8 cellular contexts compared by ENCODE assay signal in the genomic region with DNA sequence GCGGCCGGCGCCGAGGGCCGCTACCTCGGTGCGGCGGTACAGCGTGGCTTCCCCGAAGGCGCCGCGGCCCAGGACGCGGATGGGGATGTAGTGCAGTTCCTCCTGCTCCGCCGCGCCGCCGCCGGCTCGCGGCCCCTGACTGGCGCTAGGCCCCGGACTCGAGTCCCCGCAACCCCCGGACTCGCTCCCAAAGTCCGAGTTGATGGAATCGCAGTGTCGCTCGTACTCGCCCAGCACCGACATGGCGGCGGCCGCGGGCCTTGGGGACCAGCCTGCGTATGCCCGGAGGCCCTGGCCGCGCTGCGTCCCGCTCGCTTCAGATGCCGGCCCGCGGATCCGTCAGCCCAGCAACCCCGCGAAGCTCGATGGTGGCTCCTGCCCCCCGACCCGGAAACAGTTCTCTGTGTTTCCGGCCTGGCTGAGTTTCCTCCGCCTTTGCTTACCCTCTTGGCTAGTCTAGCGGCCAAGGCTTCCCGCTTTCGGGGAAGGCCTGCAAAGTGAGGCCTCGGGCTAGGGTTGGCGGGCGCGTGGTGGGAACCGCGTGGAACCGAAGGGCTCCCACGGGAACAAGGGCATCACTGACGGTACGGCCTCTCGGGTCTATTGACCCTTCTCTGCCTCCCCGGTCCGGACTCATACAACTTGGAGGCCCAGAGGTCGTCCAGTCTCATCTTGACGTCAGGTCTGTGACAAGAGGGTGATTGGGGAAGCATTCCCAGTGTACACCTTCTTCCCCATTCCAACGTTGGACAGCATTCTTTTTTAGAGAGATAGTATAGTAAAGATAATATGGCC. TPM values are rescaled to one million over a fixed set of nuclear protein-coding genes. Genes with fewer than 3 reads are reported as not detected.
DNase-seq lines count a peak whose midpoint lies in the region; ATAC-seq, FAIRE-seq and TF ChIP-seq lines count a peak whose summit lies in the region.

Gene NEK9 (minus strand): TSS at position 370 of the 795 bp plus-strand sequence. CDS start 127 bp downstream, at position 243.

- intact Hi-C loops in activated naive CD4-positive, alpha-beta T cell treated with anti-CD3 and anti-CD28 coated beads for 36 hours (cut with micrococcal nuclease), result loop anchor here (1.0 to 2.0 kb wide), 7 partner anchors 16 to 533 kb away; partner anchors contain the start of genes DLST, EIF2B2, ERG28 and MLH3

- 0% methylated on average over 22 of the region's 76 CpGs; no CpG with 5 or more reads in 1 of the 2 donors for WGBS in gastroesophageal sphincter (ENCODE audit: low coverage in 1 of 2), 2 donors
- WGBS in suprapubic skin, result 0% methylated on average over 9 of the region's 76 CpGs

- H3K9me3 ChIP-seq in HEK293 (ENCODE audit: control insufficient read depth, insufficient read depth, low read depth, low read length) (no peaks in the 10 kb centered on the region), gastroesophageal sphincter (no peaks in the 10 kb centered on the region), suprapubic skin (no peaks in the 10 kb centered on the region)

- peak; percentile 96 for ATAC-seq in gastroesophageal sphincter

- DNase-seq in MV-4-11 (lab: John Stamatoyannopoulos, UW) (peak; percentile 82), SK-N-DZ (ENCODE audit: low spot score) (peak; percentile 87), occipital lobe (lab: John Stamatoyannopoulos, UW) (peak; percentile 91), suprapubic skin (ENCODE audit: low spot score in 2 of 2) (peak; percentile 95 to 96)
- peak; percentile 92 for DNase-seq in activated naive CD4-positive, alpha-beta T cell treated with anti-CD3 and anti-CD28 coated beads for 36 hours

- H3K36me3 ChIP-seq in HEK293 (ENCODE audit: control insufficient read depth in 2 of 2, insufficient read depth in 1 of 2, low read length in 2 of 2), result peaks cover 0 to 16% of the 10 kb centered on the region in 2 experiments; a peak in 2 of 3 replicates
- H3K36me3 ChIP-seq in gastroesophageal sphincter, result peaks cover 0 to 18% of the 10 kb centered on the region in 2 donors
- H3K36me3 ChIP-seq in suprapubic skin, result no peaks in the 10 kb centered on the region

- peak; percentile 84 to 89 for TF ChIP-seq POLR2A in gastroesophageal sphincter (IDR thresholded peaks at IDR 0.05)
- TF ChIP-seq POLR2A in suprapubic skin (IDR thresholded peaks at IDR 0.05), result peak in 1 of 2 donors; percentile 89

- H3K27ac ChIP-seq in HEK293 (ENCODE audit: extremely low read depth, low read depth, low read length), result peak within 1 kb of the TSS; percentile 94
- peak within 1 kb of the TSS; percentile 91 to 99 (median 98) for H3K27ac ChIP-seq in gastroesophageal sphincter
- H3K27ac ChIP-seq in suprapubic skin, result peak within 1 kb of the TSS; percentile 92

- TF ChIP-seq CTCF in HEK293 (tag by site-specific recombination; IDR thresholded peaks at IDR 0.05) (peak; percentile 67), gastroesophageal sphincter (IDR thresholded peaks at IDR 0.05) (peak in 2 of 4 experiments; percentile 27 to 30), suprapubic skin (IDR thresholded peaks at IDR 0.05) (no peak)

- peaks cover 40% of the 10 kb centered on the region for H3K4me1 Mint-ChIP-seq in activated naive CD4-positive, alpha-beta T cell treated with anti-CD3 and anti-CD28 coated beads for 36 hours (ENCODE audit: low read depth)

- CTCF ChIA-PET in HEK293 (lab: Yijun Ruan, JAX), result interaction anchor here (0.6 to 1.7 kb wide), 4 partner anchors 11 to 527 kb away, joined by 3 to 12 read pairs (median 4); partner anchors contain the start of gene ACYP1
- CTCF ChIA-PET in activated naive CD4-positive, alpha-beta T cell treated with anti-CD3 and anti-CD28 coated beads for 36 hours (lab: Charles Lee), result interaction anchor here (0.6 to 4.0 kb wide), 3 partner anchors 13 to 222 kb away, joined by 3 to 24 read pairs (median 7); no protein-coding TSS in a partner anchor

- H3K27me3 ChIP-seq in gastroesophageal sphincter (no peaks in the 10 kb centered on the region), suprapubic skin (no peaks in the 10 kb centered on the region)

- H3K4me3 Mint-ChIP-seq in activated naive CD4-positive, alpha-beta T cell treated with anti-CD3 and anti-CD28 coated beads for 36 hours, result peak within 1 kb of the TSS; percentile 96

- no peak for TF ChIP-seq EP300 in gastroesophageal sphincter (IDR thresholded peaks at IDR 0.05)
- TF ChIP-seq EP300 in suprapubic skin (IDR thresholded peaks at IDR 0.05), result no peak

- peak within 1 kb of the TSS; percentile 97 for H3K27ac Mint-ChIP-seq in activated naive CD4-positive, alpha-beta T cell treated with anti-CD3 and anti-CD28 coated beads for 36 hours

- POLR2A ChIA-PET in HEK293 (lab: Yijun Ruan, JAX), result interaction anchor here (0.6 to 1.7 kb wide), 17 partner anchors 12 to 530 kb away, joined by 3 to 7 read pairs (median 3); partner anchors contain the start of genes FOS, YLPM1 and ZC2HC1C

- peak; percentile 44 for FAIRE-seq in G401.6 (lab: Jason Lieb, UNC)

- H3K4me1 ChIP-seq in HEK293 (ENCODE audit: control insufficient read depth, insufficient read depth, low read length), result peaks cover 19% of the 10 kb centered on the region
- H3K4me1 ChIP-seq in gastroesophageal sphincter, result peaks cover 0 to 57% (median 5%) of the 10 kb centered on the region in 3 donors
- H3K4me1 ChIP-seq in suprapubic skin, result peaks cover 42% of the 10 kb centered on the region

- H3K4me3 ChIP-seq in HEK293 (ENCODE audit: low read depth, low read length), result peak within 1 kb of the TSS; percentile 98
- H3K4me3 ChIP-seq in gastroesophageal sphincter, result peak within 1 kb of the TSS; percentile 73 to 78
- peak within 1 kb of the TSS; percentile 69 for H3K4me3 ChIP-seq in suprapubic skin

- H3K9me3 Mint-ChIP-seq in activated naive CD4-positive, alpha-beta T cell treated with anti-CD3 and anti-CD28 coated beads for 36 hours, result no peaks in the 10 kb centered on the region

- H3K36me3 Mint-ChIP-seq in activated naive CD4-positive, alpha-beta T cell treated with anti-CD3 and anti-CD28 coated beads for 36 hours (ENCODE audit: low read depth), result peaks cover 12% of the 10 kb centered on the region

- no peaks in the 10 kb centered on the region for H3K27me3 Mint-ChIP-seq in activated naive CD4-positive, alpha-beta T cell treated with anti-CD3 and anti-CD28 coated beads for 36 hours (ENCODE audit: low read depth)

TF ChIP-seq in HEK293, 187 proteins besides CTCF, POLR2A, EP300 and RAD21 (continues in another document):
- TF ChIP-seq ELK4 (IDR thresholded peaks at IDR 0.05; ENCODE audit: borderline replicate concordance, low read depth, low read length) (no peak; the same call in 1 of the 2 replicates), KLF16 (tag by site-specific recombination; IDR thresholded peaks at IDR 0.05) (no peak), ZSCAN5A (tag by site-specific recombination; IDR thresholded peaks at IDR 0.05) (0 out of 2 replicates have a peak, but pooled peaks have one; percentile 37), ZNF221 (tag by site-specific recombination; IDR thresholded peaks at IDR 0.05; ENCODE audit: borderline replicate concordance) (no peak), ZFP37 (tag by site-specific recombination; IDR thresholded peaks at IDR 0.05) (peak; percentile 69), ZBTB10 (tag by site-specific recombination; IDR thresholded peaks at IDR 0.05) (peak; percentile 59; the same call in 1 of the 2 replicates), ZNF274 (IDR thresholded peaks at IDR 0.05; ENCODE audit: low read length) (no peak), ZNF274 (tag by site-specific recombination; IDR thresholded peaks at IDR 0.05; ENCODE audit: borderline replicate concordance) (no peak), PRDM1 (tag by site-specific recombination; IDR thresholded peaks at IDR 0.05) (no peak)

RNA-seq across cellular contexts. Expression of gene NEK9, which starts in this region (rescaled TPM):
- polyA plus RNA-seq in SK-N-DZ (2014; cell fraction: cytosol; rRNA removed), result 10.1 and 13.7 TPM in 2 replicates
- polyA plus RNA-seq in SK-N-DZ (2014; cell fraction: nucleus; rRNA removed), result 22.3 and 58.1 TPM in 2 replicates
- 10 to 100 TPM; 53.5 to 55.6 TPM for total RNA-seq in activated naive CD4-positive, alpha-beta T cell treated with anti-CD3 and anti-CD28 coated beads for 36 hours
- total RNA-seq in gastroesophageal sphincter, result 10 to 100 TPM; 34.2 to 95.4 (median 85.9) TPM
- total RNA-seq in occipital lobe, result 37.7 TPM
- 10 to 100 TPM; 22.2 to 58.3 (median 34.3) TPM for total RNA-seq in suprapubic skin

Comparison
In these comparisons a context has a peak if more than half of its experiments do, and no peak if none do; other contexts are left out.
1. Peak in every context shown above with its lines: DNase-seq, ATAC-seq, H3K4me3 ChIP-seq and H3K27ac ChIP-seq.